Comparison of ENCODE assay signal across 14 cellular contexts in genomic region chr14:50790568-50790967, GRCh38. TPM values are rescaled to one million over a fixed set of nuclear protein-coding genes. Genes with fewer than 3 reads are reported as not detected.
A peak's percentile ranks its signal among the peaks of the same experiment; 100 is the strongest.
DNase-seq lines count a peak whose midpoint lies in the region; ATAC-seq and TF ChIP-seq lines count a peak whose summit lies in the region.
"Had no signal": no experiment of that assay in that cellular context is flagged by ENCODE, and none has a peak within 500 bp of the region (broad histone marks: within the 10 kb centered on the region; RNA-seq: fewer than 3 reads in every experiment).

No MANE protein-coding gene starts in this region.

- no peaks in the 10 kb centered on the region for H3K27me3 Mint-ChIP-seq in brain
- H3K27me3 Mint-ChIP-seq: activated CD4-positive, alpha-beta T cell treated with anti-CD3 and anti-CD28 coated beads, Interleukin-2, amount 10 ng/mL, durations not matched to agents 24 days and 14 days had no signal

- H3K27ac ChIP-seq in SK-N-SH (ENCODE audit: low read depth in 2 of 2, low read length in 1 of 2) = peak overlapping the region in 1 of 2 experiments; percentile 14; a peak in 2 of 4 replicates
- H3K27ac ChIP-seq in gastrocnemius medialis = peak overlapping the region in 3 of 4 donors; percentile 2 to 82 (median 74)
- H3K27ac ChIP-seq: 22Rv1, epithelial cell of prostate had no signal

- no peaks in the 10 kb centered on the region for H3K9me2 ChIP-seq in SK-N-SH

- H3K36me3 ChIP-seq in SK-N-SH (replicated peaks in 1 of 2; ENCODE audit: control insufficient read depth in 1 of 2, insufficient read depth in 2 of 2, low read length in 1 of 2) (peaks cover 13 to 34% of the 10 kb centered on the region in 2 experiments), gastrocnemius medialis (no peaks in the 10 kb centered on the region)

- WGBS in SK-N-SH (ENCODE audit: low lambda C conversion rate) = 98% methylated on average over 3 of the region's 3 CpGs

- intact Hi-C loops in gastrocnemius medialis (cut with DNase I; ENCODE audit: low total_unique reads) = loop anchor here (5.0 kb wide), 2 partner anchors 42 to 72 kb away; partner anchors contain the start of gene NIN

- TF ChIP-seq CTCF in SK-N-SH (IDR thresholded peaks at IDR 0.05) (no peak), brain (conservative IDR thresholded peaks at IDR 0.05) (no peak), gastrocnemius medialis (IDR thresholded peaks at IDR 0.05 in 4 of 5, conservative IDR thresholded peaks at IDR 0.05 in 1 of 5) (no peak)

- no peak overlapping the region for H3K4me2 ChIP-seq in SK-N-SH

- no peak overlapping the region for H3K9ac ChIP-seq in SK-N-SH

- ATAC-seq in SK-N-SH treated with all-trans-retinoic acid at 6 μM for 48 hours (no peak), gastrocnemius medialis (no peak)
- ATAC-seq: PC-3 had no signal

- peaks cover 3% of the 10 kb centered on the region; the same call in 1 of the 2 replicates for H4K20me1 ChIP-seq in SK-N-SH (ENCODE audit: insufficient read depth)

- H3F3A ChIP-seq in SK-N-SH (replicated peaks; ENCODE audit: insufficient read depth) = peaks cover 14% of the 10 kb centered on the region

- DNase-seq in SK-N-SH = no peak
- peak; percentile 40 for DNase-seq in LHCN-M2 (ENCODE audit: low read depth)
- DNase-seq in gastrocnemius medialis = no peak
- DNase-seq in D341Med (ENCODE audit: low spot score) = no peak
- no peak for DNase-seq in COLO668 (lab: John Stamatoyannopoulos, UW; ENCODE audit: unreplicated experiment)
- DNase-seq in NCI-H748 treated with DMSO at 0.1 percent for 48 hours (lab: John Stamatoyannopoulos, UW) = no peak
- DNase-seq: activated CD4-positive, alpha-beta T cell treated with anti-CD3 and anti-CD28 coated beads, Interleukin-2, amount 10 ng/mL, durations not matched to agents 24 days and 14 days; activated gamma-delta T cell treated with Interleukin-2 at 50 U/mL for 16 hours; hypothalamus; PC-3 had no signal

- in situ Hi-C loops in gastrocnemius medialis (cut with MboI; ENCODE audit: low sequenced_read_pairs in 4 of 4) = loop anchor here in 2 of 4 donors (25.0 kb wide), 1 partner anchor 478 kb away; the partner anchor contains the start of genes DMAC2L (in 2 of the 2) and L2HGDH (in 2 of the 2)

- peak overlapping the region in 4 of 5 experiments; percentile 41 to 71 (median 54) for H3K27ac Mint-ChIP-seq in brain

- peaks cover 17 to 20% of the 10 kb centered on the region in 2 experiments; a peak in 3 of 4 replicates for H3K4me1 ChIP-seq in SK-N-SH (ENCODE audit: control insufficient read depth in 1 of 2, insufficient read depth in 2 of 2, low read depth in 1 of 2, low read length in 1 of 2)
- peaks cover 40 to 47% of the 10 kb centered on the region in 2 donors for H3K4me1 ChIP-seq in gastrocnemius medialis

- H2AFZ ChIP-seq in SK-N-SH (ENCODE audit: low read depth) = no peak overlapping the region

- peaks cover 34% of the 10 kb centered on the region for H3K79me2 ChIP-seq in SK-N-SH (ENCODE audit: insufficient read depth)

- CTCF ChIA-PET in SK-N-SH (lab: Yijun Ruan, JAX) = interaction anchor here (12.9 kb wide), 1 partner anchor 15 kb away, joined by 143 read pairs; no protein-coding TSS in a partner anchor

- no peaks in the 10 kb centered on the region for H3K27me3 ChIP-seq in SK-N-SH (ENCODE audit: insufficient read depth)
- no peaks in the 10 kb centered on the region for H3K27me3 ChIP-seq in gastrocnemius medialis

- H3K4me3 Mint-ChIP-seq in brain = no peak overlapping the region
- H3K4me3 Mint-ChIP-seq: activated CD4-positive, alpha-beta T cell treated with anti-CD3 and anti-CD28 coated beads, Interleukin-2, amount 10 ng/mL, durations not matched to agents 24 days and 14 days had no signal

- no peak for TF ChIP-seq RAD21 in SK-N-SH (IDR thresholded peaks at IDR 0.05; ENCODE audit: low read length)

- POLR2A ChIA-PET in SK-N-SH (lab: Yijun Ruan, JAX) = no interaction called here

- peaks cover 75% of the 10 kb centered on the region for H3K4me1 Mint-ChIP-seq in brain

- no peaks in the 10 kb centered on the region for H3K9me3 Mint-ChIP-seq in brain
- H3K9me3 Mint-ChIP-seq: activated CD4-positive, alpha-beta T cell treated with anti-CD3 and anti-CD28 coated beads, Interleukin-2, amount 10 ng/mL, durations not matched to agents 24 days and 14 days had no signal

- TF ChIP-seq POLR2A in gastrocnemius medialis (IDR thresholded peaks at IDR 0.05) = no peak

- TF ChIP-seq EP300 in SK-N-SH (IDR thresholded peaks at IDR 0.05; ENCODE audit: borderline replicate concordance in 1 of 2, low read depth in 1 of 2, low read length in 1 of 2) = no peak

- H3K9me3 ChIP-seq in SK-N-SH (no peaks in the 10 kb centered on the region), gastrocnemius medialis (no peaks in the 10 kb centered on the region)

- H3K4me3 ChIP-seq in SK-N-SH (ENCODE audit: low read depth in 2 of 2, low read length in 1 of 2) (no peak overlapping the region), gastrocnemius medialis (peak overlapping the region in 1 of 4 donors; percentile 43)

- H3K36me3 Mint-ChIP-seq in brain = peaks cover 43% of the 10 kb centered on the region

TF ChIP-seq in SK-N-SH, 30 proteins besides CTCF, POLR2A, EP300 and RAD21:
- TF ChIP-seq PBX3 (IDR thresholded peaks at IDR 0.05) = no peak
- peak; percentile 22; the same call in 1 of the 2 replicates for TF ChIP-seq MEF2A (IDR thresholded peaks at IDR 0.05; ENCODE audit: borderline replicate concordance, low read depth)

TF ChIP-seq in SK-N-SH treated with all-trans-retinoic acid at 6 μM for 48 hours, 23 proteins besides CTCF, POLR2A, EP300 and RAD21 (continues in another document):
- TF ChIP-seq OSR1 (CRISPR knock-in tag; IDR thresholded peaks at IDR 0.05) (no peak), PATZ1 (CRISPR knock-in tag; IDR thresholded peaks at IDR 0.05; ENCODE audit: borderline replicate concordance) (no peak), TCF4 (CRISPR knock-in tag; IDR thresholded peaks at IDR 0.05; ENCODE audit: borderline replicate concordance) (no peak), ZNF70 (CRISPR knock-in tag; IDR thresholded peaks at IDR 0.05) (no peak), TSHZ2 (CRISPR knock-in tag; IDR thresholded peaks at IDR 0.05) (no peak), POU6F1 (CRISPR knock-in tag; IDR thresholded peaks at IDR 0.05; ENCODE audit: borderline replicate concordance, low read depth) (no peak), SNAI2 (CRISPR knock-in tag; IDR thresholded peaks at IDR 0.05) (no peak), CSDC2 (CRISPR knock-in tag; IDR thresholded peaks at IDR 0.05) (no peak), ZFP30 (CRISPR knock-in tag; IDR thresholded peaks at IDR 0.05) (no peak), ZC3H10 (CRISPR knock-in tag; IDR thresholded peaks at IDR 0.05) (no peak)

RNA-seq across cellular contexts. Expression of gene NIN, which starts 40.4 kb away (rescaled TPM):
- polyA plus RNA-seq in SK-N-SH (2012; rRNA removed) = 10.0 and 11.8 TPM in 2 replicates
- 13.9 and 15.0 TPM in 2 replicates for polyA plus RNA-seq in SK-N-SH (2012; cell fraction: cytosol; rRNA removed)
- polyA plus RNA-seq in SK-N-SH (2012; cell fraction: nucleus; rRNA removed) = 7.3 and 12.6 TPM in 2 replicates
- total RNA-seq in LHCN-M2 (2014; rRNA removed) = 34.6 and 40.0 TPM in 2 replicates
- polyA plus RNA-seq in LHCN-M2 (2012) = 17.3 TPM
- polyA plus RNA-seq in brain (ENCODE audit: insufficient read depth, low read depth, low replicate concordance) = 8.5 TPM
- 10 to 100 TPM; 16.2 to 49.3 (median 29.2) TPM for total RNA-seq in gastrocnemius medialis
